Comparison of ENCODE assay signal across 9 cellular contexts in genomic region chr1:3504151-3504822, GRCh38. TPM values are rescaled to one million over a fixed set of nuclear protein-coding genes. Genes with fewer than 3 reads are reported as not detected.
DNase-seq lines count a peak whose midpoint lies in the region; ATAC-seq and TF ChIP-seq lines count a peak whose summit lies in the region.
"Had no signal": no experiment of that assay in that cellular context is flagged by ENCODE, and none has a peak within 500 bp of the region (broad histone marks: within the 10 kb centered on the region; RNA-seq: fewer than 3 reads in every experiment).

No MANE protein-coding gene starts in this region.

- in situ Hi-C loops in Panc1 (cut with HindIII; ENCODE audit: low pct_unique_long_range_greater_than_20kb, low sequenced_read_pairs) = no loop called here

- intact Hi-C loops in Panc1 (cut with micrococcal nuclease; ENCODE audit: unreplicated experiment) = no loop called here

- TF ChIP-seq CTCF in AG09309 (IDR thresholded peaks at IDR 0.05; ENCODE audit: control insufficient read depth, insufficient read depth, low read depth, low read length, missing control alignments) (peak; percentile 8), Panc1 (IDR thresholded peaks at IDR 0.05) (no peak)

- ATAC-seq in Panc1 (peak; percentile 77), HG02885 (IDR thresholded peaks at IDR 0.05; ENCODE audit: poor library complexity, unreplicated experiment) (no peak), GM21619 (IDR thresholded peaks at IDR 0.05; ENCODE audit: unreplicated experiment) (no peak)

- no TSS peak for BruUV-seq in Panc1 (replicated peaks; lab: Mats Ljungman, UMichigan)

- DNase-seq in AG09309 (ENCODE audit: low read depth) = peak; percentile 88
- DNase-seq in Panc1 (ENCODE audit: low read depth, low spot score) = peak; percentile 69
- DNase-seq in fibroblast of gingiva (ENCODE audit: low read depth) = peak; percentile 89
- peak; percentile 67 for DNase-seq in non-pigmented ciliary epithelial cell (ENCODE audit: low read depth)
- DNase-seq in superior temporal gyrus (ENCODE audit: extremely low spot score) = no peak
- no peak for DNase-seq in retina
- DNase-seq: OCI-M1 had no signal

- H3K4me1 ChIP-seq in Panc1 (ENCODE audit: control insufficient read depth, insufficient read depth, low read length) = peaks cover 25% of the 10 kb centered on the region

- no peaks in the 10 kb centered on the region for H3K9me3 ChIP-seq in Panc1 (ENCODE audit: control insufficient read depth, insufficient read depth, low read depth, low read length)

- POLR2A ChIA-PET in Panc1 (lab: Charles Lee) = no interaction called here

- H3K27ac ChIP-seq in Panc1 (ENCODE audit: low read length) = no peak overlapping the region

- H3K4me3 ChIP-seq in AG09309 (ENCODE audit: control insufficient read depth, low read depth, low read length) = no peak overlapping the region
- H3K4me3 ChIP-seq in Panc1 (ENCODE audit: low read depth in 2 of 2, low read length in 2 of 2) = no peak overlapping the region

- CTCF ChIA-PET in Panc1 (lab: Charles Lee) = interaction anchor here (0.9 to 1.1 kb wide), 2 partner anchors 13 to 84 kb away, joined by 3 to 8 read pairs; no protein-coding TSS in a partner anchor

- no peaks in the 10 kb centered on the region for H3K36me3 ChIP-seq in Panc1 (ENCODE audit: control insufficient read depth, insufficient read depth, low read length)

- no peaks in the 10 kb centered on the region for H3K27me3 ChIP-seq in Panc1 (ENCODE audit: control insufficient read depth, insufficient read depth, low read length)

RNA-seq across cellular contexts. Expression of gene ARHGEF16, which starts 49.8 kb away (rescaled TPM):
- 10.1 TPM for total RNA-seq in Panc1 (2021; ENCODE audit: unreplicated experiment)
- 7.8 TPM for polyA plus RNA-seq in Panc1 (2012; ENCODE audit: insufficient read length)

Comparison
In these comparisons a context has a peak if more than half of its experiments do, and no peak if none do; other contexts are left out.
1. DNase-seq: peak in AG09309 (single experiment), Panc1 (single experiment), fibroblast of gingiva (single experiment) and non-pigmented ciliary epithelial cell (single experiment); none in superior temporal gyrus (single experiment) and retina (single experiment).